11 cellular contexts compared by ENCODE assay signal in the genomic region with DNA sequence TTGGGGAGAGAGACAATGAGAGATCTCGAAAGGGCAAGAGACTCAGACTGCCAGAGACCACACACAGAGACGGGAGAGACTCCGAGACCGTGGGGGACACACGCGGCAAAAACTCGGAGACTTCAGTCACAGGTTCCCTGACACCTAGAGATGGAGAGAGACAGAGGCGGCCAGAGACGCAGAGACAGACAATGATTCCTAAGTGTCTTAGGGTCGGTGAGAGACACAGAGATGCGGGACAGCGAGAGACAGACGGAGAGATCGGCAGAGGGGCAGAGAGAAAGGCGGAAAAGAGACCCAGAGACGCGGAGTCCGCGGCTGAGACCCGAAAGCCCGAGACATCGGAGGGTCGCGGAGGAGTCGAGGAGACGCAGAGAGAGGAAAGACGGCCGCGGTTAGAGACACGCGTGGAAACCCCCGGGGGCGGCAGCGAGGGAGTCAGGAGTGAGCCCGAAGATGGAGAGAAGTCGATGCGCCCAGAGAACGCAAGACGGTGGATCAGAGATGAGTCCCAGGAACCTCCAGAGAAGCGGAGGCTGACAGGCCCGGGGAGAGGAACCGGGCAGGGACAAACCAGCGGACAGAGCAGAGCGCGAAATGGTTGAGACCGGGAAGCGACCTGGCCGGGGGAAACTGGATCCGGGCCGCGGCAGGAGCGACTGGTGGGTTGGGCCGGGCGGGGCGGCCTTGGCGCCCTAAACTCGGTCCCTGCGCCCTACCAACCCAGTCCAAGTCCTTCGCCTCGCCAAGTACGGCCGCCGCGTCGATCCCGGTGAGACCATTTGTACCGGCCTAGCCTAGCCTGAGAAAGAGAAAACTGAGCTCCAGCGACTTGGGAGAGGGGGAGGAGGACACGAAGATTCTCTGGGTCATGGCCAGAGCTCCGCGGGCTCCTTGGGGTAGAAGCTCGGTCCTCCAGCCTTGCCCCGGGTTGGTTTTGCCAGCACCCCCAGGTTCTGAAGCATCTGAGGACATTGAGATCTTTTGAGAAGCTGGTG. TPM values are rescaled to one million over a fixed set of nuclear protein-coding genes. Genes with fewer than 3 reads are reported as not detected.
DNase-seq lines count a peak whose midpoint lies in the region; TF ChIP-seq lines count a peak whose summit lies in the region.
"Had no signal": no experiment of that assay in that cellular context is flagged by ENCODE, and none has a peak within 500 bp of the region (broad histone marks: within the 10 kb centered on the region; RNA-seq: fewer than 3 reads in every experiment).

No MANE protein-coding gene starts in this region.

- H3K9me3 Mint-ChIP-seq in Caco-2 (ENCODE audit: unreplicated experiment) (no peaks in the 10 kb centered on the region), HFFc6 (no peaks in the 10 kb centered on the region), nephron progenitor cell (no peaks in the 10 kb centered on the region)

- intact Hi-C loops in Caco-2 (cut with micrococcal nuclease; ENCODE audit: unreplicated experiment) = loop anchor here (5.0 to 10.0 kb wide), 2 partner anchors 131 to 263 kb away; no protein-coding TSS in a partner anchor
- intact Hi-C loops in colonic mucosa (cut with DNase I) = loop anchor here (5.0 kb wide), 1 partner anchor 448 kb away; no protein-coding TSS in a partner anchor

- TF ChIP-seq CTCF in Caco-2 (IDR thresholded peaks at IDR 0.05; ENCODE audit: insufficient read depth in 1 of 2, low read depth in 1 of 2, low read length in 1 of 2, severe bottlenecking in 1 of 2, unreplicated experiment in 1 of 2) (no peak), HFFc6 (IDR thresholded peaks at IDR 0.05) (no peak), colonic mucosa (IDR thresholded peaks at IDR 0.05) (no peak), nephron progenitor cell (IDR thresholded peaks at IDR 0.05) (no peak)

- H3K4me1 ChIP-seq in Caco-2 (peaks cover 11% of the 10 kb centered on the region; the same call in 1 of the 2 replicates), colonic mucosa (no peaks in the 10 kb centered on the region)

- no peak overlapping the region for H3K9ac ChIP-seq in colonic mucosa (ENCODE audit: low read depth in 2 of 2, low read length in 2 of 2)

- H3K27ac Mint-ChIP-seq in Caco-2 (ENCODE audit: unreplicated experiment) (no peak overlapping the region), HFFc6 (no peak overlapping the region), nephron progenitor cell (peak overlapping the region; percentile 30)

- H3K4me1 Mint-ChIP-seq in Caco-2 (ENCODE audit: low read depth, unreplicated experiment) = peaks cover 9% of the 10 kb centered on the region
- peaks cover 22% of the 10 kb centered on the region for H3K4me1 Mint-ChIP-seq in HFFc6 (ENCODE audit: low read depth)
- H3K4me1 Mint-ChIP-seq in nephron progenitor cell = peaks cover 33% of the 10 kb centered on the region

- H3K36me3 Mint-ChIP-seq in Caco-2 (ENCODE audit: insufficient read depth, unreplicated experiment) (no peaks in the 10 kb centered on the region), HFFc6 (ENCODE audit: low read depth) (peaks cover 6% of the 10 kb centered on the region), nephron progenitor cell (ENCODE audit: low read depth) (no peaks in the 10 kb centered on the region)

- no peaks in the 10 kb centered on the region for H3K36me3 ChIP-seq in Caco-2 (ENCODE audit: control insufficient read depth, insufficient read depth, low read length)
- no peaks in the 10 kb centered on the region for H3K36me3 ChIP-seq in colonic mucosa
- H3K36me3 ChIP-seq: left lung had no signal

- H3K27ac ChIP-seq in colonic mucosa = no peak overlapping the region
- H3K27ac ChIP-seq: left lung had no signal

- DNase-seq in Caco-2 (no peak), HFFc6 (no peak), colonic mucosa (no peak), nephron progenitor cell (no peak), COLO829 (ENCODE audit: low spot score) (no peak), NCI-H2029 (lab: John Stamatoyannopoulos, UW) (no peak), NOMO-1 treated with dmso at 0.1 percent for 144 hours (lab: John Stamatoyannopoulos, UW; ENCODE audit: unreplicated experiment) (no peak), AML-193 (lab: John Stamatoyannopoulos, UW) (no peak)
- DNase-seq: NCI-H1092, RPMI8226 had no signal

- H3K27me3 Mint-ChIP-seq in Caco-2 (ENCODE audit: insufficient read depth, unreplicated experiment) (peaks cover 34% of the 10 kb centered on the region), HFFc6 (ENCODE audit: insufficient read depth) (peaks cover 57% of the 10 kb centered on the region), nephron progenitor cell (ENCODE audit: low read depth, poor library complexity) (peaks cover 99% of the 10 kb centered on the region)

- H3K4me3 Mint-ChIP-seq in Caco-2 (ENCODE audit: unreplicated experiment) = peak overlapping the region; percentile 46
- H3K4me3 Mint-ChIP-seq in HFFc6 = peak overlapping the region; percentile 57
- peak overlapping the region; percentile 74 for H3K4me3 Mint-ChIP-seq in nephron progenitor cell

- no peak overlapping the region for H3K4me3 ChIP-seq in Caco-2 (ENCODE audit: low read depth, low read length)
- peak overlapping the region; percentile 7 for H3K4me3 ChIP-seq in colonic mucosa

- H3K9me3 ChIP-seq in Caco-2 (no peaks in the 10 kb centered on the region), colonic mucosa (no peaks in the 10 kb centered on the region)
- H3K9me3 ChIP-seq: left lung had no signal

- no TSS peak for BruUV-seq in Caco-2 (replicated peaks; lab: Mats Ljungman, UMichigan)

- CTCF ChIA-PET in Caco-2 (lab: Charles Lee) = interaction anchor here (0.9 kb wide), 1 partner anchor 60 kb away, joined by 3 read pairs; no protein-coding TSS in a partner anchor

- POLR2A ChIA-PET in Caco-2 (lab: Charles Lee) = no interaction called here

- H3K27me3 ChIP-seq in Caco-2 (replicated peaks; ENCODE audit: control insufficient read depth, insufficient read depth, low read length) = peaks cover 5% of the 10 kb centered on the region
- peaks cover 73% of the 10 kb centered on the region for H3K27me3 ChIP-seq in colonic mucosa

RNA-seq across cellular contexts. Expression of a gene that starts 7.6 kb away (rescaled TPM):
- total RNA-seq in Caco-2 (2022) = 0.25 and 0.30 TPM in 2 replicates
- not detected for total RNA-seq in HFFc6 (2021; fragmentation: NEBNext Ultra II Directional; extraction: Animal tissue kit (Norgen Biotek cat#: 25700))
- total RNA-seq in colonic mucosa = not detected
- total RNA-seq: left lung had no signal

RNA-seq across cellular contexts. Expression of a gene that starts 41.9 kb away (rescaled TPM):
- total RNA-seq in Caco-2 (2022) = 4.0 and 4.5 TPM in 2 replicates
- total RNA-seq in HFFc6 (2021; fragmentation: NEBNext Ultra II Directional; extraction: Animal tissue kit (Norgen Biotek cat#: 25700)) = 10 to 100 TPM in 4 of 6 experiments, 1 to 10 TPM in 2; 8.5 to 11.6 (median 10.4) TPM
- total RNA-seq in colonic mucosa = 10 to 100 TPM; 14.2 to 35.2 TPM
